Comparison of ENCODE assay signal across 8 cellular contexts in genomic region chr6:14211596-14211961, GRCh38.
A peak's percentile ranks its signal among the peaks of the same experiment; 100 is the strongest.
DNase-seq lines count a peak whose midpoint lies in the region; ATAC-seq, FAIRE-seq and TF ChIP-seq lines count a peak whose summit lies in the region.

No MANE protein-coding gene starts in this region.

- H3K9me3 ChIP-seq in A549, result no peaks in the 10 kb centered on the region
- no peaks in the 10 kb centered on the region for H3K9me3 ChIP-seq in left ventricle myocardium inferior (replicated peaks)
- H3K9me3 ChIP-seq in prostate gland, result no peaks in the 10 kb centered on the region

- H3K4me1 ChIP-seq in A549 (peaks cover 29% of the 10 kb centered on the region), left ventricle myocardium inferior (peaks cover 20% of the 10 kb centered on the region), prostate gland (replicated peaks) (no peaks in the 10 kb centered on the region)

- POLR2A ChIA-PET in A549 (lab: Yijun Ruan, JAX), result no interaction called here

- 55% methylated on average over 19 of the region's 19 CpGs for WGBS in A549 (ENCODE audit: missing lambda C conversion rate)
- 17% methylated on average over 19 of the region's 19 CpGs for WGBS in prostate gland

- H3K36me3 ChIP-seq in left ventricle myocardium inferior (no peaks in the 10 kb centered on the region), prostate gland (no peaks in the 10 kb centered on the region)

- H3K27me3 Mint-ChIP-seq in activated naive CD8-positive, alpha-beta T cell treated with anti-CD3 and anti-CD28 coated beads for 36 hours, result peaks cover 3% of the 10 kb centered on the region

- peaks cover 16% of the 10 kb centered on the region for H3K4me1 Mint-ChIP-seq in activated naive CD8-positive, alpha-beta T cell treated with anti-CD3 and anti-CD28 coated beads for 36 hours

- ATAC-seq in A549 (peak; percentile 10 to 28; a peak in 4 of 6 replicates), GM18505 (IDR thresholded peaks at IDR 0.05; ENCODE audit: unreplicated experiment) (peak; percentile 7)

- CTCF ChIA-PET in A549 (lab: Yijun Ruan, JAX), result interaction anchor here (0.7 to 2.6 kb wide), 8 partner anchors 12 to 1230 kb away, joined by 3 to 21 read pairs (median 4); no protein-coding TSS in a partner anchor

- H3K27me3 ChIP-seq in left ventricle myocardium inferior (ENCODE audit: low read depth), result no peaks in the 10 kb centered on the region
- H3K27me3 ChIP-seq in prostate gland (replicated peaks; ENCODE audit: insufficient read depth), result no peaks in the 10 kb centered on the region

- TF ChIP-seq POLR2A in A549 (IDR thresholded peaks at IDR 0.05; ENCODE audit: low read length), result no peak
- no peak for TF ChIP-seq POLR2A in GM18505 (IDR thresholded peaks at IDR 0.05; ENCODE audit: borderline replicate concordance, extremely low read depth, insufficient read depth, insufficient read length)
- peak; percentile 5 for TF ChIP-seq POLR2A in NB4 (IDR thresholded peaks at IDR 0.05; ENCODE audit: extremely low read depth, insufficient read length)
- no peak for TF ChIP-seq POLR2A in prostate gland (IDR thresholded peaks at IDR 0.05)

- TF ChIP-seq CTCF in A549 (IDR thresholded peaks at IDR 0.05), result no peak
- TF ChIP-seq CTCF in NB4 (IDR thresholded peaks at IDR 0.05; ENCODE audit: low read depth, low read length), result no peak
- no peak for TF ChIP-seq CTCF in left ventricle myocardium inferior (IDR thresholded peaks at IDR 0.05; ENCODE audit: borderline replicate concordance)
- no peak for TF ChIP-seq CTCF in prostate gland (IDR thresholded peaks at IDR 0.05)

- peak overlapping the region; percentile 66 for H3K4me2 ChIP-seq in A549

- H3K4me3 Mint-ChIP-seq in activated naive CD8-positive, alpha-beta T cell treated with anti-CD3 and anti-CD28 coated beads for 36 hours, result peak overlapping the region; percentile 76

- TF ChIP-seq EP300 in A549 (IDR thresholded peaks at IDR 0.05), result no peak

- H3K4me3 ChIP-seq in A549 (peak overlapping the region; percentile 56), NB4 (ENCODE audit: low read depth, low read length) (peak overlapping the region; percentile 60), left ventricle myocardium inferior (peak overlapping the region; percentile 89), prostate gland (peak overlapping the region; percentile 53 to 65)

- H3K27ac Mint-ChIP-seq in activated naive CD8-positive, alpha-beta T cell treated with anti-CD3 and anti-CD28 coated beads for 36 hours, result peak overlapping the region; percentile 45

- peak overlapping the region; percentile 76 to 93 for H3K27ac ChIP-seq in A549
- peak overlapping the region; percentile 91 for H3K27ac ChIP-seq in left ventricle myocardium inferior (replicated peaks)
- H3K27ac ChIP-seq in prostate gland, result peak overlapping the region; percentile 28 to 56

- no peaks in the 10 kb centered on the region for H3K36me3 Mint-ChIP-seq in activated naive CD8-positive, alpha-beta T cell treated with anti-CD3 and anti-CD28 coated beads for 36 hours

- intact Hi-C loops in left ventricle myocardium inferior (cut with micrococcal nuclease) (no loop called here), prostate gland (cut with DNase I) (loop anchor here (2.0 to 5.0 kb wide), 4 partner anchors 1036 to 1413 kb away; partner anchors contain the start of gene JARID2)

- FAIRE-seq in A549 (lab: Jason Lieb, UNC), result no peak

- TF ChIP-seq RAD21 in A549 (conservative IDR thresholded peaks at IDR 0.05 in 1 of 2, IDR thresholded peaks at IDR 0.05 in 1 of 2), result no peak

- no peaks in the 10 kb centered on the region for H3K9me3 Mint-ChIP-seq in activated naive CD8-positive, alpha-beta T cell treated with anti-CD3 and anti-CD28 coated beads for 36 hours

- DNase-seq in A549 (ENCODE audit: low read depth in 1 of 2, low spot score in 1 of 2), result no peak
- DNase-seq in NB4 (ENCODE audit: low read depth), result peak; percentile 89
- no peak for DNase-seq in activated naive CD8-positive, alpha-beta T cell treated with anti-CD3 and anti-CD28 coated beads for 36 hours
- peak; percentile 60 for DNase-seq in left ventricle myocardium inferior
- DNase-seq in prostate gland (ENCODE audit: low spot score), result peak; percentile 21
- no peak for DNase-seq in NCI-H2196 (lab: John Stamatoyannopoulos, UW; ENCODE audit: unreplicated experiment)
- DNase-seq in NCI-H187 treated with DMSO at 0.1 percent for 48 hours (lab: John Stamatoyannopoulos, UW), result no peak

TF ChIP-seq in A549, 52 proteins besides CTCF, POLR2A, EP300 and RAD21:
- TF ChIP-seq RARB (CRISPR knock-in tag; IDR thresholded peaks at IDR 0.05) (no peak), JUNB (IDR thresholded peaks at IDR 0.05) (no peak)

Comparison
In these comparisons a context has a peak if more than half of its experiments do, and no peak if none do; other contexts are left out.
1. DNase-seq: peak in NB4 (single experiment), left ventricle myocardium inferior (single experiment) and prostate gland (single experiment); none in A549 (0 of 2), activated naive CD8-positive, alpha-beta T cell treated with anti-CD3 and anti-CD28 coated beads for 36 hours (single experiment), NCI-H2196 (single experiment) and NCI-H187 treated with DMSO at 0.1 percent for 48 hours (single experiment).
2. Peak in every context shown above with its lines, with median percentiles within 50 percentile points of each other: H3K27ac ChIP-seq and H3K4me3 ChIP-seq.